Comparison of ENCODE assay signal across 27 cellular contexts in genomic region chr12:68878283-68878682, GRCh38.
"Had no signal": no experiment of that assay in that cellular context is flagged by ENCODE, and none has a peak within 500 bp of the region (broad histone marks: within the 10 kb centered on the region; RNA-seq: fewer than 3 reads in every experiment).

No MANE protein-coding gene starts in this region.

- H3K27ac ChIP-seq: stomach, suprapubic skin, testis, thoracic aorta, thyroid gland, tibial artery, tibial nerve, transverse colon, upper lobe of left lung, upper lobe of right lung, uterus, vagina had no signal

- FAIRE-seq: urothelium cell line had no signal

- H3K4me3 ChIP-seq: stomach, suprapubic skin, testis, thoracic aorta, thyroid gland, tibial artery, tibial nerve, transverse colon, upper lobe of left lung, upper lobe of right lung, uterus, vagina had no signal

- H3K36me3 ChIP-seq: suprapubic skin, thoracic aorta, thyroid gland, tibial artery, uterus, vagina had no signal

- ATAC-seq: stimulated activated effector memory CD8-positive, alpha-beta T cell treated with anti-CD3 and anti-CD28 coated beads, Interleukin-12 subunit alpha, Interleukin-12 subunit beta, amount 100 ng/mL, for 72 hours; stimulated activated memory B cell treated with anti-CD40 and anti-IgM and Interleukin-4, amounts not matched to agents 10 μg/mL and 1 μg/mL and 100 μg/mL, for 72 hours; stimulated activated naive B cell treated with anti-CD40 and anti-IgM and Interleukin-4, amounts not matched to agents 10 μg/mL and 1 μg/mL and 100 μg/mL, for 72 hours; stimulated activated naive CD8-positive, alpha-beta T cell treated with anti-CD3 and anti-CD28 coated beads, Interleukin-15, amount 100 ng/mL, for 72 hours; stimulated activated naive CD8-positive, alpha-beta T cell treated with anti-CD3 and anti-CD28 coated beads, Interleukin-15, Interleukin-2, amounts not matched to agents 100 U/mL and 50 U/mL, for 24 hours; upper lobe of right lung had no signal

- H3K9me3 ChIP-seq: testis, thoracic aorta, thyroid gland, tibial artery, upper lobe of left lung, upper lobe of right lung, uterus, vagina had no signal

- H3K4me1 ChIP-seq: stomach, suprapubic skin, testis, tibial artery, transverse colon, upper lobe of right lung, uterus, vagina had no signal

- DNase-seq: stimulated activated CD4-positive, alpha-beta T cell treated with anti-CD3 and anti-CD28 coated beads, Interleukin-2, amount 100 ng/mL, for 48 hours; stimulated activated CD4-positive, alpha-beta T cell treated with anti-CD3 and anti-CD28 coated beads, Interleukin-4, amount 100 ng/mL, for 1 hour; stimulated activated CD4-positive, alpha-beta T cell treated with anti-CD3 and anti-CD28 coated beads, Interleukin-4, amount 100 ng/mL, for 24 hours; stimulated activated CD4-positive, alpha-beta T cell treated with anti-CD3 and anti-CD28 coated beads, Interleukin-4, amount 100 ng/mL, for 4 hours; stimulated activated CD8-positive, alpha-beta memory T cell treated with anti-CD3 and anti-CD28 coated beads, Interleukin-4, amount 100 ng/mL, for 48 hours; stimulated activated naive B cell treated with anti-CD40 and anti-IgM and Interleukin-4, amounts not matched to agents 10 μg/mL and 1 μg/mL and 100 μg/mL, for 72 hours; stimulated activated naive CD4-positive, alpha-beta T cell; stimulated activated naive CD4-positive, alpha-beta T cell treated with Interleukin-2 at 50 U/mL for 16 hours; stimulated activated naive CD8-positive, alpha-beta T cell treated with anti-CD3 and anti-CD28 coated beads, Interleukin-15, amount 100 ng/mL, for 72 hours; stimulated activated naive CD8-positive, alpha-beta T cell treated with anti-CD3 and anti-CD28 coated beads, Interleukin-15, Interleukin-2, amounts not matched to agents 100 U/mL and 50 U/mL, for 24 hours; stomach; substantia nigra; testis; thyroid gland; tibial artery; transverse colon; trophoblast cell; upper lobe of left lung; upper lobe of right lung; uterus had no signal

- H3K27me3 ChIP-seq: stomach, suprapubic skin, testis, thyroid gland, tibial artery, tibial nerve, transverse colon, upper lobe of left lung, upper lobe of right lung, uterus, vagina had no signal
